ENCODE assay signal across 15 cellular contexts in the genomic region with DNA sequence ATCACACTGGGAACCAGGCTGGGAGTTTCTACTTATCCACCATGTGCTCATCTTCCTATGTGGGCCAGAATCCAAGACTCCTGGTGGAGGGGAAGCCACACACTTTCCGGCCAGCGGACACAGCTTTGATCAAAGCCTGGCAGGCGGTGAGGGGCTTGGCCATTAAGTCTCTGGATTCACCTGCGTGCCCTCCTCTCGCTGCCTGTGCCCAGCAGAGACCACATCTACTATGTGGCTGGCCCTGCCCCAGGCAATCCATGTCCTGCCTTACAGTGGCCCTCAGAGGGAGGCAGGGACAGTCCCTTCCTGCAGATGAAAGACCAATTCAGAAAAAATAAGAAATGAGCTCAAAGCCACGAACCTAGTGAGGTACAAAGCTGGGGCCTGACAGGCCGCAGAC.
DNase-seq lines count a peak whose midpoint lies in the region; ATAC-seq and TF ChIP-seq lines count a peak whose summit lies in the region.
"Had no signal": no experiment of that assay in that cellular context is flagged by ENCODE, and none has a peak within 500 bp of the region (broad histone marks: within the 10 kb centered on the region; RNA-seq: fewer than 3 reads in every experiment).

No MANE protein-coding gene starts in this region.

- H3K9me3 ChIP-seq in stomach smooth muscle (ENCODE audit: control insufficient read depth in 2 of 2, low read length in 2 of 2) (no peaks in the 10 kb centered on the region), left lung (no peaks in the 10 kb centered on the region)
- H3K9me3 ChIP-seq: pancreas, SJSA1, thyroid gland had no signal

- peaks cover 31% of the 10 kb centered on the region for H3K4me1 ChIP-seq in stomach smooth muscle (ENCODE audit: control insufficient read depth, insufficient read depth, low read length)
- peaks cover 44 to 78% of the 10 kb centered on the region in 2 donors for H3K4me1 ChIP-seq in left lung
- H3K4me1 ChIP-seq: SJSA1 had no signal

- H3K27ac Mint-ChIP-seq in activated naive CD4-positive, alpha-beta T cell treated with anti-CD3 and anti-CD28 coated beads for 36 hours: peak overlapping the region; percentile 7
- peak overlapping the region; percentile 100 for H3K27ac Mint-ChIP-seq in activated B cell treated with CpG ODN at 0.5 μM for 24 hours
- H3K27ac Mint-ChIP-seq in effector memory CD8-positive, alpha-beta T cell: peak overlapping the region; percentile 98

- no peak overlapping the region for H3K9ac ChIP-seq in stomach smooth muscle (ENCODE audit: low read length in 2 of 2)

- no peak for DNase-seq in activated naive CD4-positive, alpha-beta T cell treated with anti-CD3 and anti-CD28 coated beads for 36 hours
- DNase-seq in activated naive CD4-positive, alpha-beta T cell treated with anti-CD3 and anti-CD28 coated beads, Interleukin-2, amount 50 U/mL, for 16 hours: no peak
- DNase-seq in activated B cell treated with CpG ODN at 0.5 μM for 24 hours (no peak), left lung (no peak), T-helper 9 cell (no peak)
- DNase-seq in effector memory CD8-positive, alpha-beta T cell: no peak
- DNase-seq: effector memory CD4-positive, alpha-beta T cell; foreskin fibroblast; NCI-H1930; pancreas; stimulated activated CD4-positive, alpha-beta T cell treated with anti-CD3 and anti-CD28 coated beads, Interleukin-12 subunit alpha, Interleukin-12 subunit beta, amount 100 ng/mL, for 4 hours had no signal

- POLR2A ChIA-PET in activated B cell treated with CpG ODN at 0.5 μM for 24 hours (lab: Charles Lee): interaction anchor here (1.5 to 6.3 kb wide), 3 partner anchors 12 to 91 kb away, joined by 5 to 150 read pairs (median 14); partner anchors contain the start of gene CCDC88C

- CTCF ChIA-PET in activated naive CD4-positive, alpha-beta T cell treated with anti-CD3 and anti-CD28 coated beads for 36 hours (lab: Charles Lee): interaction anchor here (0.5 to 1.2 kb wide), 6 partner anchors 29 to 95 kb away, joined by 3 to 5 read pairs (median 4); partner anchors contain the start of gene CCDC88C
- CTCF ChIA-PET in activated B cell treated with CpG ODN at 0.5 μM for 24 hours (lab: Charles Lee): interaction anchor here (0.6 to 1.0 kb wide), 2 partner anchors 29 to 46 kb away, joined by 3 read pairs; no protein-coding TSS in a partner anchor

- H3K27ac ChIP-seq in stomach smooth muscle (ENCODE audit: low read length) (peak overlapping the region; percentile 55), left lung (peak overlapping the region in 1 of 2 donors; percentile 49)
- H3K27ac ChIP-seq: pancreas, SJSA1 had no signal

- no peaks in the 10 kb centered on the region for H3K27me3 Mint-ChIP-seq in activated naive CD4-positive, alpha-beta T cell treated with anti-CD3 and anti-CD28 coated beads for 36 hours (ENCODE audit: low read depth)
- H3K27me3 Mint-ChIP-seq in activated B cell treated with CpG ODN at 0.5 μM for 24 hours: no peaks in the 10 kb centered on the region
- no peaks in the 10 kb centered on the region for H3K27me3 Mint-ChIP-seq in effector memory CD8-positive, alpha-beta T cell

- intact Hi-C loops in activated naive CD4-positive, alpha-beta T cell treated with anti-CD3 and anti-CD28 coated beads for 36 hours (cut with micrococcal nuclease): no loop called here
- intact Hi-C loops in activated B cell treated with CpG ODN at 0.5 μM for 24 hours (cut with micrococcal nuclease) (no loop called here), left lung (cut with DNase I) (loop anchor here in 1 of 2 donors (10.0 kb wide), 1 partner anchor 88 kb away; the partner anchor contains the start of gene CCDC88C)

- no peaks in the 10 kb centered on the region for H3K36me3 ChIP-seq in stomach smooth muscle (ENCODE audit: control insufficient read depth in 2 of 2, insufficient read depth in 2 of 2, low read length in 2 of 2)
- H3K36me3 ChIP-seq in left lung: peaks cover 0 to 6% of the 10 kb centered on the region in 2 donors
- H3K36me3 ChIP-seq: SJSA1, thyroid gland had no signal

- peaks cover 95% of the 10 kb centered on the region for H3K4me1 Mint-ChIP-seq in activated naive CD4-positive, alpha-beta T cell treated with anti-CD3 and anti-CD28 coated beads for 36 hours (ENCODE audit: low read depth)
- peaks cover 70% of the 10 kb centered on the region for H3K4me1 Mint-ChIP-seq in activated B cell treated with CpG ODN at 0.5 μM for 24 hours
- H3K4me1 Mint-ChIP-seq in effector memory CD8-positive, alpha-beta T cell (ENCODE audit: low read depth in 2 of 2): peaks cover 67 to 75% of the 10 kb centered on the region in 2 donors

- ATAC-seq in activated B cell treated with CpG ODN at 0.5 μM for 24 hours (ENCODE audit: low read depth): no peak
- no peak for ATAC-seq in effector memory CD8-positive, alpha-beta T cell (replicated peaks)
- no peak for ATAC-seq in left lung
- ATAC-seq in GM19397 (IDR thresholded peaks at IDR 0.05; ENCODE audit: unreplicated experiment): no peak
- ATAC-seq: pancreas had no signal

- H3K27me3 ChIP-seq in stomach smooth muscle (ENCODE audit: control insufficient read depth in 1 of 2, insufficient read depth in 2 of 2, low read length in 2 of 2) (no peaks in the 10 kb centered on the region), left lung (no peaks in the 10 kb centered on the region)
- H3K27me3 ChIP-seq: pancreas, SJSA1, thyroid gland had no signal

- TF ChIP-seq CTCF in activated B cell treated with CpG ODN at 0.5 μM for 24 hours (IDR thresholded peaks at IDR 0.05): no peak
- no peak for TF ChIP-seq CTCF in left lung (IDR thresholded peaks at IDR 0.05)

- peaks cover 33% of the 10 kb centered on the region for H3K36me3 Mint-ChIP-seq in activated naive CD4-positive, alpha-beta T cell treated with anti-CD3 and anti-CD28 coated beads for 36 hours (ENCODE audit: low read depth)
- H3K36me3 Mint-ChIP-seq in activated B cell treated with CpG ODN at 0.5 μM for 24 hours (ENCODE audit: low read depth): peaks cover 83% of the 10 kb centered on the region
- H3K36me3 Mint-ChIP-seq in effector memory CD8-positive, alpha-beta T cell (ENCODE audit: insufficient read depth): peaks cover 81% of the 10 kb centered on the region

- no peak overlapping the region for H3K4me3 Mint-ChIP-seq in activated naive CD4-positive, alpha-beta T cell treated with anti-CD3 and anti-CD28 coated beads for 36 hours
- no peak overlapping the region for H3K4me3 Mint-ChIP-seq in activated B cell treated with CpG ODN at 0.5 μM for 24 hours
- H3K4me3 Mint-ChIP-seq in effector memory CD8-positive, alpha-beta T cell: no peak overlapping the region

- H3K4me3 ChIP-seq in stomach smooth muscle (ENCODE audit: low read length in 2 of 2): peak overlapping the region in 1 of 2 donors; percentile 15
- H3K4me3 ChIP-seq in left lung: no peak overlapping the region
- H3K4me3 ChIP-seq: pancreas, SJSA1, thyroid gland had no signal

- no peaks in the 10 kb centered on the region for H3K9me3 Mint-ChIP-seq in activated naive CD4-positive, alpha-beta T cell treated with anti-CD3 and anti-CD28 coated beads for 36 hours
- no peaks in the 10 kb centered on the region for H3K9me3 Mint-ChIP-seq in activated B cell treated with CpG ODN at 0.5 μM for 24 hours
- H3K9me3 Mint-ChIP-seq in effector memory CD8-positive, alpha-beta T cell: no peaks in the 10 kb centered on the region

Comparison
In these comparisons a context has a peak if more than half of its experiments do, and no peak if none do; other contexts are left out.
1. H3K27ac Mint-ChIP-seq: peak in every context shown above with its lines; median percentile 100 in activated B cell treated with CpG ODN at 0.5 μM for 24 hours; 98 in effector memory CD8-positive, alpha-beta T cell; 7 in activated naive CD4-positive, alpha-beta T cell treated with anti-CD3 and anti-CD28 coated beads for 36 hours.